ENCODE assay signal across 9 cellular contexts in the genomic region with DNA sequence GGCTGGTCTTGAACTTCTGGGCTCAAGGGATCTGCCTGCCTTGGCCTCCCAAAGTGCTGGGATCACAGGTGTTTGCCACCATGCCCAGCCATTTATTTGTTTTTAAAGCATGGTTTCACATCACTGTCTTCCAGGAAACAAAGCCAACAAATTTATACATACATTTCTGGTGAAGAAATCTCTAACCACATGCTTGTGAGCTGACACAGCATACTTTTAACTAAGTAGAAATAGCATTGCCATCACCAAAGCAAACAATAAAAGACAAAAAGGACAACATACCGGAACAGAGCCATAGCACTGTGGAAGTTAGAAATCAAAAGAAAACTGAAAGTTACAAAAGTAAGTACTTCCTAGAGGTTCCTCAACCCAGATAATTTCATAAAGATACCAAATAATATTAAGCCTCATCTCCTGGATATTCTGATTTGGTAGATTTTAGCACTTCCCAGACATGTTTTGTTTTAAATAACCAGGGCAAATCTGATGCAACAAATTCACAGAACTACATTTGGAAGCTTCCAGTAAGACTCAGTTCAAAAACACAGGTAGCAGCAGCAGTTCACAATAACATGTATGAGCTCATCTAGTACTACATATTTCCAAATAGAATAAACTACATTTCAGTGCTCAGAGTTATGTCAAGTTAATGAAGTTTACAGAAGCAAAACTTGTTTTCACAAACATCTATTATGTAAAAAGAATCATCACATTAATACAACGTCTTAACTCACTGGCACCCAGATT.
DNase-seq lines count a peak whose midpoint lies in the region; ATAC-seq and TF ChIP-seq lines count a peak whose summit lies in the region.
"Had no signal": no experiment of that assay in that cellular context is flagged by ENCODE, and none has a peak within 500 bp of the region (broad histone marks: within the 10 kb centered on the region; RNA-seq: fewer than 3 reads in every experiment).

No MANE protein-coding gene starts in this region.

- ATAC-seq in GM18870 (IDR thresholded peaks at IDR 0.05; ENCODE audit: unreplicated experiment) (no peak), GM19328 (IDR thresholded peaks at IDR 0.05; ENCODE audit: unreplicated experiment) (no peak), HG03135 (IDR thresholded peaks at IDR 0.05; ENCODE audit: unreplicated experiment) (no peak)

- peaks cover 27% of the 10 kb centered on the region for H3K79me2 ChIP-seq in mammary epithelial cell (ENCODE audit: insufficient read depth, low read length)

- WGBS in mammary epithelial cell (ENCODE audit: low coverage, missing lambda C conversion rate): 100% methylated on average over 2 of the region's 2 CpGs

- CTCF ChIA-PET in mammary epithelial cell (lab: Charles Lee; ENCODE audit: low non-redundant PET): no interaction called here

- no TSS peak for BruUV-seq in mammary epithelial cell (replicated peaks; lab: Mats Ljungman, UMichigan)

- no peaks in the 10 kb centered on the region for H3K9me3 ChIP-seq in BLaER1 treated with 17β-estradiol and CSF1 and Interleukin-3, amounts not matched to agents 10 nM and 100 nM (replicated peaks in 1 of 11)
- H3K9me3 ChIP-seq in mammary epithelial cell (replicated peaks; ENCODE audit: insufficient read depth, low read length): no peaks in the 10 kb centered on the region
- H3K9me3 ChIP-seq in muscle layer of duodenum (ENCODE audit: control insufficient read depth in 1 of 2, low read length in 2 of 2): no peaks in the 10 kb centered on the region

- H3K27ac ChIP-seq in BLaER1 treated with 17β-estradiol and CSF1 and Interleukin-3, amounts not matched to agents 10 nM and 100 nM: peak overlapping the region in 10 of 11 experiments; percentile 14 to 93 (median 57); a peak in 15 of 22 replicates
- H3K27ac ChIP-seq in mammary epithelial cell (ENCODE audit: insufficient read depth, low read depth, low read length): peak overlapping the region; percentile 16
- peak overlapping the region; percentile 53 for H3K27ac ChIP-seq in muscle layer of duodenum (ENCODE audit: low read length)

- TF ChIP-seq CTCF in mammary epithelial cell (conservative IDR thresholded peaks at IDR 0.05 in 1 of 2, IDR thresholded peaks at IDR 0.05 in 1 of 2; ENCODE audit: extremely low read depth in 1 of 2, insufficient read depth in 1 of 2, low read depth in 1 of 2, low read length in 2 of 2): no peak

- H4K20me1 ChIP-seq in BLaER1 treated with 17β-estradiol and CSF1 and Interleukin-3, amounts not matched to agents 10 nM and 100 nM: no peaks in the 10 kb centered on the region
- no peaks in the 10 kb centered on the region for H4K20me1 ChIP-seq in mammary epithelial cell (ENCODE audit: insufficient read depth, low read length)

- H3K27me3 ChIP-seq in BLaER1 treated with 17β-estradiol and CSF1 and Interleukin-3, amounts not matched to agents 10 nM and 100 nM: no peaks in the 10 kb centered on the region
- H3K27me3 ChIP-seq in mammary epithelial cell (ENCODE audit: insufficient read depth, low read length) (no peaks in the 10 kb centered on the region), muscle layer of duodenum (ENCODE audit: low read depth, low read length) (no peaks in the 10 kb centered on the region)

- H3K36me3 ChIP-seq in BLaER1 treated with 17β-estradiol and CSF1 and Interleukin-3, amounts not matched to agents 10 nM and 100 nM: peaks cover 0 to 36% (median 13%) of the 10 kb centered on the region in 11 experiments; a peak in 13 of 22 replicates
- H3K36me3 ChIP-seq in mammary epithelial cell (ENCODE audit: insufficient read depth, low read length): peaks cover 25% of the 10 kb centered on the region
- H3K36me3 ChIP-seq in muscle layer of duodenum (ENCODE audit: control insufficient read depth in 1 of 2, insufficient read depth in 2 of 2, low read length in 2 of 2): peaks cover 7 to 13% of the 10 kb centered on the region in 2 donors

- peaks cover 9 to 42% (median 19%) of the 10 kb centered on the region in 10 experiments; a peak in 19 of 20 replicates for H3K4me1 ChIP-seq in BLaER1 treated with 17β-estradiol and CSF1 and Interleukin-3, amounts not matched to agents 10 nM and 100 nM
- H3K4me1 ChIP-seq in mammary epithelial cell (ENCODE audit: insufficient read depth, low read length) (no peaks in the 10 kb centered on the region), muscle layer of duodenum (ENCODE audit: control insufficient read depth in 1 of 2, insufficient read depth in 2 of 2, low read length in 2 of 2) (no peaks in the 10 kb centered on the region)

- DNase-seq in HS-5 (ENCODE audit: low read depth): peak; percentile 53
- DNase-seq in mammary epithelial cell: no peak
- no peak for DNase-seq in HT-29 (ENCODE audit: low spot score)
- DNase-seq: effector memory CD4-positive, alpha-beta T cell had no signal

- intact Hi-C loops in mammary epithelial cell (cut with micrococcal nuclease): no loop called here

- H3K9ac ChIP-seq in BLaER1 treated with 17β-estradiol and CSF1 and Interleukin-3, amounts not matched to agents 10 nM and 100 nM: peak overlapping the region in 4 of 11 experiments; percentile 22 to 77 (median 60); a peak in 6 of 22 replicates
- no peak overlapping the region for H3K9ac ChIP-seq in mammary epithelial cell (ENCODE audit: insufficient read depth, low read length)

- H3K4me3 ChIP-seq in BLaER1 treated with 17β-estradiol and CSF1 and Interleukin-3, amounts not matched to agents 10 nM and 100 nM: peak overlapping the region in 2 of 10 experiments; percentile 1 to 12; a peak in 2 of 20 replicates
- no peak overlapping the region for H3K4me3 ChIP-seq in mammary epithelial cell (replicated peaks in 1 of 3; ENCODE audit: insufficient read depth in 1 of 3, low read depth in 2 of 3, low read length in 3 of 3)
- H3K4me3 ChIP-seq in muscle layer of duodenum (ENCODE audit: low read depth in 1 of 2, low read length in 2 of 2): no peak overlapping the region

- dilution Hi-C loops in mammary epithelial cell (cut with HindIII; ENCODE audit: low sequenced_read_pairs): loop anchor here (25.0 kb wide), 1 partner anchor 174 kb away; no protein-coding TSS in a partner anchor

- peak overlapping the region; percentile 7 to 90 (median 42); a peak in 18 of 22 replicates for H3K4me2 ChIP-seq in BLaER1 treated with 17β-estradiol and CSF1 and Interleukin-3, amounts not matched to agents 10 nM and 100 nM
- H3K4me2 ChIP-seq in mammary epithelial cell (ENCODE audit: insufficient read depth, low read depth, low read length): no peak overlapping the region

- in situ Hi-C loops in mammary epithelial cell (cut with MboI; ENCODE audit: low sequenced_read_pairs in 2 of 2): no loop called here

- H2AFZ ChIP-seq in mammary epithelial cell (ENCODE audit: low read depth, low read length): no peak overlapping the region
